ENCODE assay signal across 8 cellular contexts in genomic region chr13:113493315-113493951, GRCh38. TPM values are rescaled to one million over a fixed set of nuclear protein-coding genes. Genes with fewer than 3 reads are reported as not detected.
DNase-seq lines count a peak whose midpoint lies in the region; ATAC-seq, FAIRE-seq and TF ChIP-seq lines count a peak whose summit lies in the region.

No MANE protein-coding gene starts in this region.

- H3K9me1 ChIP-seq in endothelial cell of umbilical vein (replicated peaks; ENCODE audit: control insufficient read depth, extremely low read depth, insufficient read depth, low read length): no peaks in the 10 kb centered on the region

- no peak for TF ChIP-seq POLR2A in endothelial cell of umbilical vein (IDR thresholded peaks at IDR 0.05; ENCODE audit: low read depth, low read length)

- intact Hi-C loops in endothelial cell of umbilical vein (cut with micrococcal nuclease): no loop called here
- intact Hi-C loops in pancreas (cut with DNase I): no loop called here

- H3K9ac ChIP-seq in endothelial cell of umbilical vein (replicated peaks; ENCODE audit: extremely low read depth, insufficient read depth, low read length): peak overlapping the region; percentile 68

- BruUV-seq in endothelial cell of umbilical vein (replicated peaks; lab: Mats Ljungman, UMichigan): no TSS peak

- 16 to 28% methylated on average over 5 of the region's 5 CpGs for WGBS in pancreas, 2 donors

- DNase-seq in NCI-H2196 (lab: John Stamatoyannopoulos, UW; ENCODE audit: unreplicated experiment): peak; percentile 8
- DNase-seq in NCI-H2196 treated with DMSO at 0.1 percent for 48 hours (lab: John Stamatoyannopoulos, UW; ENCODE audit: unreplicated experiment): no peak
- peak in 1 of 2 experiments; percentile 60 for DNase-seq in SJCRH30
- DNase-seq in endothelial cell of umbilical vein (ENCODE audit: low read depth, low spot score): peak; percentile 95
- DNase-seq in pancreas: no peak
- no peak for DNase-seq in NCI-H1694 treated with DMSO at 0.1 percent for 48 hours (lab: John Stamatoyannopoulos, UW)

- H3K79me2 ChIP-seq in endothelial cell of umbilical vein (ENCODE audit: control insufficient read depth, insufficient read depth, low read length): peaks cover 84% of the 10 kb centered on the region

- H3K4me3 ChIP-seq in SJCRH30: 0 out of 2 replicates have a peak overlapping the region, but pooled peaks have one; percentile 3
- peak overlapping the region in 1 of 3 experiments; percentile 46 for H3K4me3 ChIP-seq in endothelial cell of umbilical vein (replicated peaks in 1 of 3; ENCODE audit: insufficient read depth in 1 of 3, low read depth in 1 of 3, low read length in 3 of 3)
- peak overlapping the region in 2 of 4 donors; percentile 18 to 33 for H3K4me3 ChIP-seq in pancreas

- dilution Hi-C loops in endothelial cell of umbilical vein (cut with MboI; ENCODE audit: extremely low pct_ligation_motif_present, low sequenced_read_pairs): no loop called here

- H3K27ac ChIP-seq in SJCRH30 (peak overlapping the region; percentile 79), endothelial cell of umbilical vein (ENCODE audit: insufficient read depth, low read depth, low read length) (peak overlapping the region; percentile 78), pancreas (peak overlapping the region; percentile 40 to 83 (median 54))

- ATAC-seq in HG03378 (IDR thresholded peaks at IDR 0.05; ENCODE audit: unreplicated experiment) (peak; percentile 39), pancreas (peak; percentile 29 to 62 (median 42)), GM21515 (IDR thresholded peaks at IDR 0.05; ENCODE audit: unreplicated experiment) (no peak)

- peaks cover 3% of the 10 kb centered on the region for H4K20me1 ChIP-seq in endothelial cell of umbilical vein (replicated peaks; ENCODE audit: control insufficient read depth, extremely low read depth, insufficient read depth, low read length)

- H3K27me3 ChIP-seq in SJCRH30 (no peaks in the 10 kb centered on the region), endothelial cell of umbilical vein (ENCODE audit: control insufficient read depth in 2 of 2, insufficient read depth in 2 of 2, low read length in 2 of 2) (no peaks in the 10 kb centered on the region), pancreas (no peaks in the 10 kb centered on the region)

- H2AFZ ChIP-seq in endothelial cell of umbilical vein (ENCODE audit: low read depth, low read length): no peak overlapping the region

- FAIRE-seq in endothelial cell of umbilical vein (lab: Jason Lieb, UNC): peak; percentile 92
- FAIRE-seq in pancreas (lab: Jason Lieb, UNC): peak; percentile 88

- H3K4me2 ChIP-seq in endothelial cell of umbilical vein (ENCODE audit: insufficient read depth, low read length): peak overlapping the region; percentile 95

- peaks cover 31% of the 10 kb centered on the region for H3K36me3 ChIP-seq in SJCRH30
- H3K36me3 ChIP-seq in endothelial cell of umbilical vein (ENCODE audit: control insufficient read depth in 2 of 2, extremely low read depth in 1 of 2, insufficient read depth in 2 of 2, low read length in 2 of 2): peaks cover 13 to 24% of the 10 kb centered on the region in 2 experiments
- peaks cover 0 to 18% (median 0%) of the 10 kb centered on the region in 3 donors for H3K36me3 ChIP-seq in pancreas

- TF ChIP-seq CTCF in endothelial cell of umbilical vein (IDR thresholded peaks at IDR 0.05; ENCODE audit: extremely low read depth in 1 of 2, insufficient read depth in 1 of 2, low read depth in 1 of 2, low read length in 2 of 2): no peak
- no peak for TF ChIP-seq CTCF in pancreas (IDR thresholded peaks at IDR 0.05)

- no peaks in the 10 kb centered on the region for H3K9me3 ChIP-seq in SJCRH30 (replicated peaks)
- H3K9me3 ChIP-seq in endothelial cell of umbilical vein (replicated peaks; ENCODE audit: control insufficient read depth, insufficient read depth, low read length): no peaks in the 10 kb centered on the region
- no peaks in the 10 kb centered on the region for H3K9me3 ChIP-seq in pancreas

- CTCF ChIA-PET in endothelial cell of umbilical vein (lab: Charles Lee): interaction anchor here (1.2 to 1.7 kb wide), 4 partner anchors 20 to 69 kb away, joined by 3 to 9 read pairs (median 4); no protein-coding TSS in a partner anchor

- peaks cover 27% of the 10 kb centered on the region for H3K4me1 ChIP-seq in SJCRH30
- H3K4me1 ChIP-seq in endothelial cell of umbilical vein (ENCODE audit: control insufficient read depth, extremely low read depth, insufficient read depth, low read length): peaks cover 49% of the 10 kb centered on the region
- H3K4me1 ChIP-seq in pancreas: peaks cover 14 to 47% (median 25%) of the 10 kb centered on the region in 3 donors

- POLR2A ChIA-PET in endothelial cell of umbilical vein (lab: Charles Lee): interaction anchor here (0.6 to 0.7 kb wide), 2 partner anchors 10 to 195 kb away, joined by 3 read pairs; no protein-coding TSS in a partner anchor

TF ChIP-seq in endothelial cell of umbilical vein, 7 proteins besides CTCF, POLR2A, EP300 and RAD21:
- TF ChIP-seq, protein P1, sequence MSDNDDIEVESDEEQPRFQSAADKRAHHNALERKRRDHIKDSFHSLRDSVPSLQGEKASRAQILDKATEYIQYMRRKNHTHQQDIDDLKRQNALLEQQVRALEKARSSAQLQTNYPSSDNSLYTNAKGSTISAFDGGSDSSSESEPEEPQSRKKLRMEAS (IDR thresholded peaks at IDR 0.05; ENCODE audit: insufficient read depth, insufficient read length): no peak
- TF ChIP-seq JUN (IDR thresholded peaks at IDR 0.05; ENCODE audit: borderline replicate concordance, insufficient read depth, insufficient read length, low read depth) (peak; percentile 100), FOS (IDR thresholded peaks at IDR 0.05; ENCODE audit: borderline replicate concordance, insufficient read depth, low read length) (peak; percentile 97)

RNA-seq across cellular contexts. Expression of gene DCUN1D2, which starts 2.9 kb away (rescaled TPM):
- total RNA-seq in SJCRH30 (2014; rRNA removed; shearing (Covaris generic)): 21.4 and 25.9 TPM in 2 replicates
- 19.4 and 24.9 TPM in 2 replicates for total RNA-seq in endothelial cell of umbilical vein
- 8.3 and 10.5 TPM in 2 replicates for polyA plus RNA-seq in endothelial cell of umbilical vein
- 7.0 and 8.6 TPM in 2 replicates for polyA plus RNA-seq in endothelial cell of umbilical vein (2011; cell fraction: cytosol; rRNA removed)
- 40.2 and 44.4 TPM in 2 replicates for polyA plus RNA-seq in endothelial cell of umbilical vein (2011; cell fraction: nucleus; rRNA removed)
- polyA plus RNA-seq in endothelial cell of umbilical vein (2012): 10.6 and 11.0 TPM in 2 replicates
- 11.1 and 14.1 TPM in 2 replicates for polyA minus RNA-seq in endothelial cell of umbilical vein
- polyA minus RNA-seq in endothelial cell of umbilical vein (2011; cell fraction: cytosol; rRNA and poly(A)+ RNA removed): 6.7 TPM
- 15.7 and 25.9 TPM in 2 replicates for polyA minus RNA-seq in endothelial cell of umbilical vein (2011; cell fraction: nucleus; rRNA and poly(A)+ RNA removed)
- 10 to 100 TPM in 1 of 6 donors, 1 to 10 TPM in 5; 4.8 to 11.2 (median 7.3) TPM for total RNA-seq in pancreas
- 10 to 100 TPM; 10.5 to 18.3 TPM for polyA plus RNA-seq in pancreas

RNA-seq across cellular contexts. Expression of gene ADPRHL1, which starts 40.1 kb away (rescaled TPM):
- total RNA-seq in SJCRH30 (2014; rRNA removed; shearing (Covaris generic)): 1.9 and 2.2 TPM in 2 replicates
- 0.35 and 0.97 TPM in 2 replicates for total RNA-seq in endothelial cell of umbilical vein
- polyA plus RNA-seq in endothelial cell of umbilical vein: 0.46 and 0.52 TPM in 2 replicates
- 0.43 and 0.44 TPM in 2 replicates for polyA plus RNA-seq in endothelial cell of umbilical vein (2011; cell fraction: cytosol; rRNA removed)
- polyA plus RNA-seq in endothelial cell of umbilical vein (2011; cell fraction: nucleus; rRNA removed): 0.59 and 1.2 TPM in 2 replicates
- polyA plus RNA-seq in endothelial cell of umbilical vein (2012): 1.1 and 1.2 TPM in 2 replicates
- polyA minus RNA-seq in endothelial cell of umbilical vein: 0.32 and 0.73 TPM in 2 replicates
- 4.1 TPM for polyA minus RNA-seq in endothelial cell of umbilical vein (2011; cell fraction: cytosol; rRNA and poly(A)+ RNA removed)
- polyA minus RNA-seq in endothelial cell of umbilical vein (2011; cell fraction: nucleus; rRNA and poly(A)+ RNA removed): 0.67 and 0.77 TPM in 2 replicates
- total RNA-seq in pancreas: 1 to 10 TPM; 2.2 to 6.0 (median 3.7) TPM
- polyA plus RNA-seq in pancreas: 1 to 10 TPM; 1.2 to 2.3 TPM

Comparison
In these comparisons a context has a peak if more than half of its experiments do, and no peak if none do; other contexts are left out.
1. DNase-seq: peak in NCI-H2196 (single experiment) and endothelial cell of umbilical vein (single experiment); none in NCI-H2196 treated with DMSO at 0.1 percent for 48 hours (single experiment), pancreas (0 of 6) and NCI-H1694 treated with DMSO at 0.1 percent for 48 hours (single experiment).
2. Peak in every context shown above with its lines, with median percentiles within 50 percentile points of each other: H3K27ac ChIP-seq.